In genomic region chr17:57902800-57903759, GRCh38 we compare ENCODE assay signal across 8 cellular contexts. TPM values are rescaled to one million over a fixed set of nuclear protein-coding genes. Genes with fewer than 3 reads are reported as not detected.
A peak's percentile ranks its signal among the peaks of the same experiment; 100 is the strongest.
DNase-seq lines count a peak whose midpoint lies in the region; ATAC-seq, FAIRE-seq and TF ChIP-seq lines count a peak whose summit lies in the region.

No MANE protein-coding gene starts in this region.

- no peak overlapping the region; the same call in none of the 2 replicates for H3K18ac ChIP-seq in H1 (ENCODE audit: extremely low read depth, low read length)

- H3K4ac ChIP-seq in H1 (replicated peaks; ENCODE audit: insufficient read length, low read depth, low read length) = no peak overlapping the region

- H3K14ac ChIP-seq in H1 (ENCODE audit: insufficient read length) = no peak overlapping the region

- intact Hi-C loops in Calu3 (cut with micrococcal nuclease; ENCODE audit: unreplicated experiment) (loop anchor here (2.0 kb wide), 1 partner anchor 44 kb away; no protein-coding TSS in a partner anchor), Panc1 (cut with micrococcal nuclease; ENCODE audit: unreplicated experiment) (no loop called here)

- H3K79me2 ChIP-seq in H1 (ENCODE audit: control insufficient read depth in 1 of 2, insufficient read depth in 2 of 2, low read length in 2 of 2) = no peaks in the 10 kb centered on the region

- H3K36me3 Mint-ChIP-seq in Calu3 (ENCODE audit: insufficient read depth, unreplicated experiment) = peaks cover 15% of the 10 kb centered on the region
- no peaks in the 10 kb centered on the region for H3K36me3 Mint-ChIP-seq in activated T-cell treated with anti-CD3 and anti-CD28 coated beads, Interleukin-2, amount 50 U/mL, for 24 hours (ENCODE audit: low read depth)

- peaks cover 62% of the 10 kb centered on the region for H3K4me1 Mint-ChIP-seq in Calu3 (ENCODE audit: low read depth, unreplicated experiment)
- peaks cover 10% of the 10 kb centered on the region for H3K4me1 Mint-ChIP-seq in activated T-cell treated with anti-CD3 and anti-CD28 coated beads, Interleukin-2, amount 50 U/mL, for 24 hours (ENCODE audit: low read depth)

- peak overlapping the region; percentile 93 for H3K27ac Mint-ChIP-seq in Calu3 (ENCODE audit: unreplicated experiment)
- no peak overlapping the region for H3K27ac Mint-ChIP-seq in activated T-cell treated with anti-CD3 and anti-CD28 coated beads, Interleukin-2, amount 50 U/mL, for 24 hours

- H3K27ac ChIP-seq in Panc1 (ENCODE audit: low read length) (peak overlapping the region; percentile 57), H1 (ENCODE audit: low read depth, low read length) (no peak overlapping the region)

- peak overlapping the region; percentile 13 for H3K4me3 Mint-ChIP-seq in Calu3 (ENCODE audit: low read depth, unreplicated experiment)
- H3K4me3 Mint-ChIP-seq in activated T-cell treated with anti-CD3 and anti-CD28 coated beads, Interleukin-2, amount 50 U/mL, for 24 hours = no peak overlapping the region

- peak overlapping the region; percentile 68; the same call in 1 of the 2 replicates for H2AK5ac ChIP-seq in H1 (ENCODE audit: low read depth, low read length)

- FAIRE-seq in H1 (lab: Jason Lieb, UNC) = no peak

- H3K9me3 Mint-ChIP-seq in Calu3 (ENCODE audit: low read depth, unreplicated experiment) = no peaks in the 10 kb centered on the region
- no peaks in the 10 kb centered on the region for H3K9me3 Mint-ChIP-seq in activated T-cell treated with anti-CD3 and anti-CD28 coated beads, Interleukin-2, amount 50 U/mL, for 24 hours

- BruUV-seq in Calu3 (replicated peaks; lab: Mats Ljungman, UMichigan) (no TSS peak), Panc1 (replicated peaks; lab: Mats Ljungman, UMichigan) (no TSS peak)

- no peak for TF ChIP-seq RAD21 in H1 (IDR thresholded peaks at IDR 0.05 in 1 of 2, conservative IDR thresholded peaks at IDR 0.05 in 1 of 2; ENCODE audit: low read depth in 2 of 2, low read length in 2 of 2)

- no peaks in the 10 kb centered on the region for H4K20me1 ChIP-seq in H1 (replicated peaks in 1 of 2; ENCODE audit: control insufficient read depth in 1 of 2, insufficient read depth in 2 of 2, low read length in 2 of 2)

- POLR2A ChIA-PET in Panc1 (lab: Charles Lee) = interaction anchor here (0.6 to 1.3 kb wide), 2 partner anchors 32 to 50 kb away, joined by 3 to 9 read pairs; no protein-coding TSS in a partner anchor
- POLR2A ChIA-PET in H1 (lab: Charles Lee; ENCODE audit: partially characterized antibody) = interaction anchor here (0.8 to 3.9 kb wide), 8 partner anchors 28 to 91 kb away, joined by 3 to 18 read pairs (median 4); partner anchors contain the start of genes CUEDC1 and VEZF1

- H3K79me1 ChIP-seq in H1 (ENCODE audit: low read depth, low read length) = no peaks in the 10 kb centered on the region

- peak; percentile 84 for DNase-seq in Calu3
- DNase-seq in HT-29 (ENCODE audit: low spot score) = peak; percentile 94
- DNase-seq in Panc1 (ENCODE audit: low read depth, low spot score) = no peak
- no peak for DNase-seq in H1 (ENCODE audit: low read depth in 1 of 2, low spot score in 2 of 2)
- DNase-seq in activated effector memory CD4-positive, alpha-beta T cell treated with anti-CD3 and anti-CD28 coated beads, Interleukin-2, amount 50 U/mL, for 16 hours = no peak
- no peak for DNase-seq in activated T-cell treated with anti-CD3 and anti-CD28 coated beads, Interleukin-2, amount 50 U/mL, for 24 hours

- no peak overlapping the region for H4K5ac ChIP-seq in H1 (ENCODE audit: insufficient read length, low read depth, low read length)

- peaks cover 64% of the 10 kb centered on the region for H3K4me1 ChIP-seq in Panc1 (ENCODE audit: control insufficient read depth, insufficient read depth, low read length)
- peaks cover 5 to 36% (median 26%) of the 10 kb centered on the region in 4 experiments for H3K4me1 ChIP-seq in H1 (replicated peaks in 1 of 4; ENCODE audit: control insufficient read depth in 3 of 4, insufficient read depth in 4 of 4, low read length in 3 of 4)
- peaks cover 78% of the 10 kb centered on the region for H3K4me1 ChIP-seq in mucosa of stomach (ENCODE audit: control insufficient read depth, insufficient read depth, low read length)

- H3K23me2 ChIP-seq in H1 (ENCODE audit: low read depth, low read length) = no peaks in the 10 kb centered on the region

- no peaks in the 10 kb centered on the region for H3K27me3 Mint-ChIP-seq in Calu3 (ENCODE audit: unreplicated experiment)
- H3K27me3 Mint-ChIP-seq in activated T-cell treated with anti-CD3 and anti-CD28 coated beads, Interleukin-2, amount 50 U/mL, for 24 hours = no peaks in the 10 kb centered on the region

- ATAC-seq in GM21367 (IDR thresholded peaks at IDR 0.05; ENCODE audit: unreplicated experiment) = peak; percentile 65
- ATAC-seq in Panc1 = peak; percentile 47

- no peak for TF ChIP-seq EP300 in H1 (IDR thresholded peaks at IDR 0.05; ENCODE audit: borderline replicate concordance in 1 of 2, low read depth in 2 of 2, low read length in 2 of 2)

- H3K9ac ChIP-seq in H1 (replicated peaks in 1 of 4; ENCODE audit: extremely low read depth in 1 of 4, low read depth in 3 of 4, low read length in 3 of 4) (no peak overlapping the region), mucosa of stomach (ENCODE audit: low read length) (peak overlapping the region; percentile 51)

- H4K8ac ChIP-seq in H1 (ENCODE audit: extremely low read depth, insufficient read depth, low read length) = no peak overlapping the region; the same call in 1 of the 2 replicates

- no peaks in the 10 kb centered on the region for H3K36me3 ChIP-seq in Panc1 (ENCODE audit: control insufficient read depth, insufficient read depth, low read length)
- no peaks in the 10 kb centered on the region for H3K36me3 ChIP-seq in H1 (ENCODE audit: control insufficient read depth in 2 of 4, insufficient read depth in 4 of 4, low read length in 3 of 4)
- no peaks in the 10 kb centered on the region for H3K36me3 ChIP-seq in mucosa of stomach (ENCODE audit: control insufficient read depth, insufficient read depth, low read length)

- H3K4me2 ChIP-seq in H1 (ENCODE audit: insufficient read depth in 1 of 2, low read depth in 2 of 2, low read length in 2 of 2) = no peak overlapping the region

- H2BK5ac ChIP-seq in H1 (ENCODE audit: low read depth, low read length) = peak overlapping the region; percentile 27; the same call in 1 of the 2 replicates

- no peak overlapping the region for H3K23ac ChIP-seq in H1 (ENCODE audit: insufficient read length)

- TF ChIP-seq CTCF in Calu3 (IDR thresholded peaks at IDR 0.05; ENCODE audit: unreplicated experiment) (no peak), Panc1 (IDR thresholded peaks at IDR 0.05) (no peak), H1 (IDR thresholded peaks at IDR 0.05; ENCODE audit: control extremely low read depth in 1 of 3, insufficient read depth in 1 of 3, low read depth in 1 of 3, low read length in 3 of 3) (no peak)

- no peak overlapping the region for H4K91ac ChIP-seq in H1 (replicated peaks; ENCODE audit: insufficient read length, low read length)

- no peaks in the 10 kb centered on the region for H3K27me3 ChIP-seq in Panc1 (ENCODE audit: control insufficient read depth, insufficient read depth, low read length)
- no peaks in the 10 kb centered on the region for H3K27me3 ChIP-seq in H1 (replicated peaks in 1 of 4; ENCODE audit: control insufficient read depth in 3 of 4, extremely low read depth in 1 of 4, insufficient read depth in 3 of 4, low read length in 3 of 4)
- H3K27me3 ChIP-seq in mucosa of stomach (ENCODE audit: control insufficient read depth, insufficient read depth, low read length) = no peaks in the 10 kb centered on the region

- in situ Hi-C loops in Panc1 (cut with HindIII; ENCODE audit: low pct_unique_long_range_greater_than_20kb, low sequenced_read_pairs) = no loop called here

- no peak overlapping the region for H2BK120ac ChIP-seq in H1 (replicated peaks; ENCODE audit: low read depth, low read length)

- CTCF ChIA-PET in Calu3 (lab: Charles Lee) = interaction anchor here (0.5 to 2.5 kb wide), 6 partner anchors 10 to 96 kb away, joined by 3 to 7 read pairs (median 4); no protein-coding TSS in a partner anchor
- CTCF ChIA-PET in Panc1 (lab: Charles Lee) = no interaction called here
- CTCF ChIA-PET in H1 (lab: Charles Lee; ENCODE audit: partially characterized antibody) = interaction anchor here (0.9 to 6.7 kb wide), 16 partner anchors 8 to 97 kb away, joined by 3 to 36 read pairs (median 8); no protein-coding TSS in a partner anchor

- peak overlapping the region; percentile 53 for H2BK12ac ChIP-seq in H1 (ENCODE audit: low read depth, low read length)

- H3K4me3 ChIP-seq in Panc1 (ENCODE audit: low read depth in 2 of 2, low read length in 2 of 2) (no peak overlapping the region), H1 (ENCODE audit: extremely low read depth in 1 of 4, insufficient read depth in 2 of 4, low read depth in 3 of 4, low read length in 4 of 4) (no peak overlapping the region), mucosa of stomach (ENCODE audit: low read length) (peak overlapping the region; percentile 6)

- H3K9me3 ChIP-seq in Panc1 (ENCODE audit: control insufficient read depth, insufficient read depth, low read depth, low read length) (no peaks in the 10 kb centered on the region), H1 (ENCODE audit: insufficient read depth in 2 of 2, low read depth in 1 of 2, low read length in 1 of 2) (no peaks in the 10 kb centered on the region), mucosa of stomach (ENCODE audit: control insufficient read depth, low read length) (no peaks in the 10 kb centered on the region)

- H3K56ac ChIP-seq in H1 (replicated peaks; ENCODE audit: insufficient read length, low read depth, low read length) = no peak overlapping the region

- 89% methylated on average over 5 of the region's 5 CpGs; no CpG with 5 or more reads in 1 of the 2 experiments for WGBS in H1 (ENCODE audit: extremely low coverage in 1 of 2, insufficient coverage in 1 of 2, insufficient read length in 1 of 2, insufficient replicate concordance in 2 of 2, low coverage in 1 of 2, low lambda C conversion rate in 2 of 2, missing lambda C conversion rate in 1 of 2), 2 experiments

- TF ChIP-seq POLR2A in H1 (IDR thresholded peaks at IDR 0.05; ENCODE audit: control extremely low read depth in 1 of 2, low read depth in 2 of 2, low read length in 2 of 2) = no peak

- H2BK20ac ChIP-seq in H1 (ENCODE audit: low read length) = no peak overlapping the region

- peak overlapping the region; percentile 83; the same call in 1 of the 2 replicates for H2BK15ac ChIP-seq in H1 (ENCODE audit: low read length)

- no peak overlapping the region for H2AFZ ChIP-seq in H1 (ENCODE audit: low read length)

RNA-seq across cellular contexts. Expression of gene CUEDC1, which starts 52.1 kb away (rescaled TPM):
- total RNA-seq in Calu3 (2022) = 30.9 and 34.7 TPM in 2 replicates
- 37.6 and 45.5 TPM in 2 replicates for total RNA-seq in HT-29 (2014; rRNA removed; shearing (Covaris generic))
- total RNA-seq in Panc1 (2021; ENCODE audit: unreplicated experiment) = 103 TPM
- 107 TPM for polyA plus RNA-seq in Panc1 (2012; ENCODE audit: insufficient read length)
- 7.8 and 10.7 TPM in 2 replicates for total RNA-seq in H1 (2021; fragmentation: NEBNext Ultra II Directional; extraction: Animal tissue kit (Norgen Biotek cat#: 25700))
- polyA plus RNA-seq in H1 (2011; rRNA removed) = 4.0 and 6.7 TPM in 2 replicates
- 5.2 TPM for polyA plus RNA-seq in H1 (2011; cell fraction: cytosol; rRNA removed)
- 12.0 TPM for polyA plus RNA-seq in H1 (2011; cell fraction: nucleus; rRNA removed)
- 3.4 to 9.6 TPM (median 7.3 TPM) in 4 replicates for polyA plus RNA-seq in H1 (2012, experiment 1 of 2)
- polyA plus RNA-seq in H1 (2012, experiment 2 of 2) = 4.9 TPM
- 5.8 TPM for polyA plus RNA-seq in H1 (2013, experiment 1 of 2)
- 5.8 TPM for polyA plus RNA-seq in H1 (2013, experiment 2 of 2)
- polyA minus RNA-seq in H1 (2011; rRNA and poly(A)+ RNA removed) = 4.1 and 5.1 TPM in 2 replicates
- polyA minus RNA-seq in H1 (2011; cell fraction: cytosol; rRNA and poly(A)+ RNA removed) = 2.2 TPM
- 4.1 TPM for polyA minus RNA-seq in H1 (2011; cell fraction: nucleus; rRNA and poly(A)+ RNA removed)

RNA-seq across cellular contexts. Expression of gene MRPS23, which starts 53.2 kb away (rescaled TPM):
- total RNA-seq in Calu3 (2022) (38.1 and 49.0 TPM in 2 replicates), Panc1 (2021; ENCODE audit: unreplicated experiment) (85.4 TPM)
- 39.9 and 52.7 TPM in 2 replicates for total RNA-seq in HT-29 (2014; rRNA removed; shearing (Covaris generic))
- polyA plus RNA-seq in Panc1 (2012; ENCODE audit: insufficient read length) = 76.8 TPM
- total RNA-seq in H1 (2021; fragmentation: NEBNext Ultra II Directional; extraction: Animal tissue kit (Norgen Biotek cat#: 25700)) = 60.4 and 73.4 TPM in 2 replicates
- 32.9 and 38.6 TPM in 2 replicates for polyA plus RNA-seq in H1 (2011; rRNA removed)
- polyA plus RNA-seq in H1 (2011; cell fraction: cytosol; rRNA removed) = 68.9 TPM
- 26.0 TPM for polyA plus RNA-seq in H1 (2011; cell fraction: nucleus; rRNA removed)
- polyA plus RNA-seq in H1 (2012, experiment 1 of 2) = 64.2 to 105 TPM (median 72.5 TPM) in 4 replicates
- polyA plus RNA-seq in H1 (2012, experiment 2 of 2) = 49.1 TPM
- 25.2 TPM for polyA plus RNA-seq in H1 (2013, experiment 1 of 2)
- polyA plus RNA-seq in H1 (2013, experiment 2 of 2) = 26.2 TPM
- polyA minus RNA-seq in H1 (2011; rRNA and poly(A)+ RNA removed) = 18.4 and 25.9 TPM in 2 replicates
- 10.5 TPM for polyA minus RNA-seq in H1 (2011; cell fraction: cytosol; rRNA and poly(A)+ RNA removed)
- polyA minus RNA-seq in H1 (2011; cell fraction: nucleus; rRNA and poly(A)+ RNA removed) = 21.0 TPM

Comparison
In these comparisons a context has a peak if more than half of its experiments do, and no peak if none do; other contexts are left out.
1. DNase-seq: peak in Calu3 (single experiment) and HT-29 (single experiment); none in Panc1 (single experiment), H1 (0 of 2), activated effector memory CD4-positive, alpha-beta T cell treated with anti-CD3 and anti-CD28 coated beads, Interleukin-2, amount 50 U/mL, for 16 hours (single experiment) and activated T-cell treated with anti-CD3 and anti-CD28 coated beads, Interleukin-2, amount 50 U/mL, for 24 hours (single experiment).